In genomic region chr6:170096803-170097504, GRCh38 we compare ENCODE assay signal across 20 cellular contexts.
DNase-seq lines count a peak whose midpoint lies in the region; ATAC-seq and TF ChIP-seq lines count a peak whose summit lies in the region.
"Had no signal": no experiment of that assay in that cellular context is flagged by ENCODE, and none has a peak within 500 bp of the region (broad histone marks: within the 10 kb centered on the region; RNA-seq: fewer than 3 reads in every experiment).

No MANE protein-coding gene starts in this region.

- DNase-seq in NOMO-1 treated with DMSO at 0.1 percent for 48 hours (lab: John Stamatoyannopoulos, UW; ENCODE audit: unreplicated experiment) (peak; percentile 5), NOMO-1 (lab: John Stamatoyannopoulos, UW; ENCODE audit: unreplicated experiment in 2 of 2) (no peak), WTC11 (ENCODE audit: low spot score) (peak; percentile 3), mesendoderm (no peak), testis (peak; percentile 1), AG20443 (ENCODE audit: low spot score) (no peak), A172 (ENCODE audit: low spot score) (no peak)
- no peak for DNase-seq in activated CD4-positive, alpha-beta T cell treated with anti-CD3 and anti-CD28 coated beads, Interleukin-2, amount 50 U/mL, for 1 hour
- DNase-seq: 8988T; activated naive CD4-positive, alpha-beta T cell treated with Interleukin-2 at 50 U/mL for 16 hours; DMS153; mammary epithelial cell; NCI-H2081 treated with DMSO at 0.1 percent for 48 hours; RPMI8226; WERI-Rb-1 had no signal

- TF ChIP-seq POLR2A in testis (IDR thresholded peaks at IDR 0.05), result no peak

- H3K27ac ChIP-seq in mesendoderm (ENCODE audit: low read depth, low read length), result no peak overlapping the region
- H3K27ac ChIP-seq in testis, result no peak overlapping the region
- H3K27ac ChIP-seq: C4-2B, gastrocnemius medialis, WERI-Rb-1 had no signal

- H3K4me3 ChIP-seq in mesendoderm (ENCODE audit: low read length) (no peak overlapping the region), testis (no peak overlapping the region)
- H3K4me3 ChIP-seq: gastrocnemius medialis had no signal

- H2BK120ac ChIP-seq in mesendoderm (ENCODE audit: low read depth, low read length), result no peak overlapping the region

- H3K9me3 ChIP-seq in testis, result no peaks in the 10 kb centered on the region
- H3K9me3 ChIP-seq: gastrocnemius medialis had no signal

- no peak overlapping the region for H4K8ac ChIP-seq in mesendoderm (ENCODE audit: low read depth, low read length)

- WGBS in mesendoderm (ENCODE audit: extremely low coverage, insufficient coverage, low lambda C conversion rate), result no CpG with 5 or more reads among the region's 22 CpGs
- WGBS in testis, 2 donors, result 65 to 69% methylated on average over 21 to 22 of the region's 22 CpGs

- no peaks in the 10 kb centered on the region; the same call in 1 of the 2 replicates for H3K27me3 Mint-ChIP-seq in WTC11 (ENCODE audit: low read depth)

- no peaks in the 10 kb centered on the region for H3K79me1 ChIP-seq in mesendoderm (ENCODE audit: low read length)

- H4K5ac ChIP-seq in mesendoderm (ENCODE audit: low read length), result no peak overlapping the region

- no peak overlapping the region for H3K9ac ChIP-seq in mesendoderm (ENCODE audit: low read length)

- peaks cover 11% of the 10 kb centered on the region; the same call in 1 of the 2 replicates for H3K4me1 Mint-ChIP-seq in WTC11

- H3K27ac Mint-ChIP-seq in WTC11, result no peak overlapping the region
- H3K27ac Mint-ChIP-seq: dendritic cell treated with granulocyte-macrophage colony-stimulating factor and Interleukin-4, amounts not matched to agents 40 ng/mL and 50 ng/mL, for 4 days had no signal

- no peaks in the 10 kb centered on the region for H3K4me1 ChIP-seq in mesendoderm (ENCODE audit: control insufficient read depth, low read depth, low read length)
- no peaks in the 10 kb centered on the region for H3K4me1 ChIP-seq in testis

- TF ChIP-seq CTCF in WTC11 (IDR thresholded peaks at IDR 0.05) (no peak), testis (IDR thresholded peaks at IDR 0.05) (no peak)

- no peak overlapping the region for H2BK5ac ChIP-seq in mesendoderm (ENCODE audit: low read length)

- H3K4ac ChIP-seq in mesendoderm (ENCODE audit: low read depth, low read length), result no peak overlapping the region

- peaks cover 9% of the 10 kb centered on the region for H3K36me3 Mint-ChIP-seq in WTC11

- H3K36me3 ChIP-seq in mesendoderm (ENCODE audit: control insufficient read depth, insufficient read depth, low read length), result no peaks in the 10 kb centered on the region
- no peaks in the 10 kb centered on the region for H3K36me3 ChIP-seq in testis (ENCODE audit: low read depth, missing control alignments)
- H3K36me3 ChIP-seq: gastrocnemius medialis, WERI-Rb-1 had no signal

- no peak overlapping the region for H3K23ac ChIP-seq in mesendoderm (ENCODE audit: low read length)

- CTCF ChIA-PET in WTC11 (lab: Charles Lee), result no interaction called here

- H3K56ac ChIP-seq in mesendoderm (ENCODE audit: low read length), result peak overlapping the region; percentile 0

- H3K4me3 Mint-ChIP-seq in WTC11, result no peak overlapping the region
- H3K4me3 Mint-ChIP-seq: dendritic cell treated with granulocyte-macrophage colony-stimulating factor and Interleukin-4, amounts not matched to agents 40 ng/mL and 50 ng/mL, for 4 days; neural crest cell had no signal

- H2BK15ac ChIP-seq in mesendoderm (replicated peaks; ENCODE audit: low read depth), result no peak overlapping the region

- no peaks in the 10 kb centered on the region for H3K27me3 ChIP-seq in mesendoderm (ENCODE audit: insufficient read depth, low read length, poor library complexity)
- H3K27me3 ChIP-seq in testis, result no peaks in the 10 kb centered on the region
- H3K27me3 ChIP-seq: gastrocnemius medialis had no signal

- intact Hi-C loops in testis (cut with DNase I; ENCODE audit: low total_unique reads), result no loop called here

- no peak overlapping the region for H3K18ac ChIP-seq in mesendoderm (ENCODE audit: low read length)

- H3K4me2 ChIP-seq in mesendoderm (ENCODE audit: low read length), result no peak overlapping the region

- POLR2A ChIA-PET in WTC11 (lab: Charles Lee), result no interaction called here

- no peak overlapping the region for H2AK5ac ChIP-seq in mesendoderm (ENCODE audit: low read length)

- peaks cover 16% of the 10 kb centered on the region for H3K9me3 Mint-ChIP-seq in WTC11
- H3K9me3 Mint-ChIP-seq: neural crest cell had no signal

- no peak for ATAC-seq in WTC11
- ATAC-seq: HCT116 had no signal

- H3K79me2 ChIP-seq in mesendoderm (ENCODE audit: control insufficient read depth, insufficient read depth, low read length), result no peaks in the 10 kb centered on the region

TF ChIP-seq in WTC11, 78 proteins besides CTCF, POLR2A, EP300 and RAD21:
- TF ChIP-seq RORB (CRISPR knock-in tag; IDR thresholded peaks at IDR 0.05), result no peak
- TF ChIP-seq MAX (CRISPR knock-in tag; IDR thresholded peaks at IDR 0.05), result no peak
- no peak for TF ChIP-seq GABPB1 (CRISPR knock-in tag; IDR thresholded peaks at IDR 0.05)
- TF ChIP-seq ATF1 (CRISPR knock-in tag; IDR thresholded peaks at IDR 0.05), result no peak
- TF ChIP-seq ERG (CRISPR knock-in tag; IDR thresholded peaks at IDR 0.05), result no peak
- TF ChIP-seq ZNF121 (CRISPR knock-in tag; IDR thresholded peaks at IDR 0.05), result no peak
- no peak for TF ChIP-seq ZNF219 (CRISPR knock-in tag; IDR thresholded peaks at IDR 0.05; ENCODE audit: borderline replicate concordance)
- TF ChIP-seq NR2C2 (CRISPR knock-in tag; IDR thresholded peaks at IDR 0.05), result no peak
- no peak for TF ChIP-seq FOXP1 (CRISPR knock-in tag; IDR thresholded peaks at IDR 0.05; ENCODE audit: borderline replicate concordance)
- TF ChIP-seq CREB1 (CRISPR knock-in tag; IDR thresholded peaks at IDR 0.05), result no peak
- no peak for TF ChIP-seq ZNF281 (CRISPR knock-in tag; IDR thresholded peaks at IDR 0.05)
- no peak for TF ChIP-seq GTF2I (CRISPR knock-in tag; conservative IDR thresholded peaks at IDR 0.05)
- TF ChIP-seq CREM (CRISPR knock-in tag; IDR thresholded peaks at IDR 0.05), result no peak

Comparison
In these comparisons a context has a peak if more than half of its experiments do, and no peak if none do; other contexts are left out.
1. DNase-seq: peak in NOMO-1 treated with DMSO at 0.1 percent for 48 hours (single experiment), WTC11 (single experiment) and testis (single experiment); none in NOMO-1 (0 of 2), mesendoderm (single experiment), AG20443 (single experiment), A172 (single experiment) and activated CD4-positive, alpha-beta T cell treated with anti-CD3 and anti-CD28 coated beads, Interleukin-2, amount 50 U/mL, for 1 hour (single experiment).